Comparison of ENCODE assay signal across 9 cellular contexts in genomic region chr11:56816259-56816658, GRCh38.
"Had no signal": no experiment of that assay in that cellular context is flagged by ENCODE, and none has a peak within 500 bp of the region (broad histone marks: within the 10 kb centered on the region; RNA-seq: fewer than 3 reads in every experiment).

No MANE protein-coding gene starts in this region.

- H3K4me3 Mint-ChIP-seq: HFFc6, IgD-negative memory B cell had no signal

- H3K4me1 Mint-ChIP-seq: IgD-negative memory B cell had no signal

- H3K27me3 Mint-ChIP-seq: IgD-negative memory B cell had no signal

- H3K4me3 ChIP-seq: GM23248, HAP-1 had no signal

- H3K9ac ChIP-seq: GM23248 had no signal

- H3K27ac ChIP-seq: GM23248, HL-60 had no signal

- ATAC-seq: HCT116 had no signal

- DNase-seq: GM23248, GOT3, H7, HFFc6, KBM-7 had no signal

- H3K36me3 ChIP-seq: HAP-1 had no signal

- H3K27ac Mint-ChIP-seq: HFFc6, IgD-negative memory B cell had no signal

- H2AFZ ChIP-seq: GM23248 had no signal

- H3K9me3 ChIP-seq: HAP-1 had no signal

- H3K36me3 Mint-ChIP-seq: IgD-negative memory B cell had no signal

- H3K4me1 ChIP-seq: HAP-1 had no signal
